In genomic region chr10:75236178-75236825, GRCh38 we compare ENCODE assay signal across 9 cellular contexts. TPM values are rescaled to one million over a fixed set of nuclear protein-coding genes. Genes with fewer than 3 reads are reported as not detected.
A peak's percentile ranks its signal among the peaks of the same experiment; 100 is the strongest.
DNase-seq lines count a peak whose midpoint lies in the region; ATAC-seq, FAIRE-seq and TF ChIP-seq lines count a peak whose summit lies in the region.
"Had no signal": no experiment of that assay in that cellular context is flagged by ENCODE, and none has a peak within 500 bp of the region (broad histone marks: within the 10 kb centered on the region; RNA-seq: fewer than 3 reads in every experiment).

No MANE protein-coding gene starts in this region.

- H3K27ac Mint-ChIP-seq in CD4-positive, alpha-beta memory T cell: peak overlapping the region; percentile 76 to 99 (median 91)

- peak overlapping the region in 1 of 2 donors; percentile 68 for H3K4me3 ChIP-seq in CD4-positive, alpha-beta memory T cell (ENCODE audit: low read length in 2 of 2)
- H3K4me3 ChIP-seq in K562 (0 out of 2 replicates have a peak overlapping the region, but pooled peaks have one; percentile 57), neutrophil (ENCODE audit: low read depth in 1 of 2, low read length in 1 of 2) (peak overlapping the region; percentile 86 to 99), kidney (ENCODE audit: low read length in 2 of 2) (no peak overlapping the region)

- peaks cover 14% of the 10 kb centered on the region for H3K4me1 ChIP-seq in CD4-positive, alpha-beta memory T cell (ENCODE audit: insufficient read depth, low read length)
- peaks cover 18 to 42% of the 10 kb centered on the region in 2 experiments for H3K4me1 ChIP-seq in K562 (replicated peaks in 1 of 2; ENCODE audit: control insufficient read depth in 2 of 2, insufficient read depth in 2 of 2, low read length in 2 of 2)
- H3K4me1 ChIP-seq in neutrophil (ENCODE audit: control insufficient read depth in 1 of 2, insufficient read depth in 1 of 2, low read depth in 1 of 2, low read length in 1 of 2): peaks cover 22 to 24% of the 10 kb centered on the region in 2 experiments
- peaks cover 0 to 3% of the 10 kb centered on the region in 2 donors for H3K4me1 ChIP-seq in kidney (ENCODE audit: control insufficient read depth in 1 of 2, insufficient read depth in 1 of 2, low read depth in 1 of 2, low read length in 2 of 2)

- no peak for ATAC-seq in K562
- ATAC-seq in HG03280 (IDR thresholded peaks at IDR 0.05; ENCODE audit: unreplicated experiment): no peak

- H3K27me3 ChIP-seq in CD4-positive, alpha-beta memory T cell (ENCODE audit: insufficient read depth, low read length): no peaks in the 10 kb centered on the region
- no peaks in the 10 kb centered on the region for H3K27me3 ChIP-seq in K562 (ENCODE audit: control insufficient read depth in 2 of 2, insufficient read depth in 2 of 2, low read length in 2 of 2)
- no peaks in the 10 kb centered on the region for H3K27me3 ChIP-seq in neutrophil

- H3K27ac ChIP-seq in CD4-positive, alpha-beta memory T cell (ENCODE audit: low read depth, low read length): peak overlapping the region; percentile 45
- peak overlapping the region; percentile 91; the same call in 1 of the 3 replicates for H3K27ac ChIP-seq in K562 (ENCODE audit: extremely low read depth, low read depth, low read length)
- H3K27ac ChIP-seq in neutrophil: peak overlapping the region; percentile 89
- no peak overlapping the region for H3K27ac ChIP-seq in kidney (ENCODE audit: low read depth in 2 of 2, low read length in 2 of 2)

- peaks cover 6 to 17% of the 10 kb centered on the region in 2 donors for H3K36me3 Mint-ChIP-seq in CD4-positive, alpha-beta memory T cell

- no peaks in the 10 kb centered on the region for H4K20me1 ChIP-seq in K562 (replicated peaks; ENCODE audit: control insufficient read depth, insufficient read depth, low read length)

- peak overlapping the region; percentile 95 for H2AFZ ChIP-seq in K562 (ENCODE audit: low read depth, low read length)

- H3K9ac ChIP-seq in K562 (ENCODE audit: insufficient read depth in 1 of 2, low read depth in 2 of 2, low read length in 2 of 2): peak overlapping the region; percentile 40 to 57; a peak in 3 of 4 replicates
- H3K9ac ChIP-seq in kidney (ENCODE audit: low read length in 2 of 2): peak overlapping the region in 1 of 2 donors; percentile 73

- 30% methylated on average over 11 of the region's 12 CpGs for WGBS in K562 (ENCODE audit: insufficient coverage, low coverage, missing lambda C conversion rate)

- peaks cover 37% of the 10 kb centered on the region for H3K79me2 ChIP-seq in K562 (ENCODE audit: control insufficient read depth, insufficient read depth, low read length)

- TF ChIP-seq CTCF in K562 (IDR thresholded peaks at IDR 0.05 in 2 of 3, conservative IDR thresholded peaks at IDR 0.05 in 1 of 3; ENCODE audit: insufficient read depth in 2 of 3, low read depth in 1 of 3, low read length in 3 of 3): no peak; a peak in 1 of 6 replicates
- no peak for TF ChIP-seq CTCF in neutrophil (IDR thresholded peaks at IDR 0.05)
- no peak for TF ChIP-seq CTCF in kidney (IDR thresholded peaks at IDR 0.05; ENCODE audit: borderline replicate concordance, extremely low read depth, insufficient read depth)

- CTCF ChIA-PET in CD4-positive, alpha-beta memory T cell (lab: Charles Lee; ENCODE audit: partially characterized antibody): interaction anchor here (0.6 to 17.8 kb wide), 33 partner anchors 9 to 1208 kb away, joined by 3 to 399 read pairs (median 6); partner anchors contain the start of genes SAMD8 and VDAC2
- CTCF ChIA-PET in K562 (lab: Yijun Ruan, JAX; ENCODE audit: low intra/inter-chr PET ratio): interaction anchor here (0.6 to 4.2 kb wide), 21 partner anchors 44 to 1707 kb away, joined by 3 to 53 read pairs (median 4); a partner anchor contains a TSS

- peak overlapping the region; percentile 63 to 87 (median 80) for H3K4me3 Mint-ChIP-seq in CD4-positive, alpha-beta memory T cell

- no peak for TF ChIP-seq EP300 in Ishikawa (IDR thresholded peaks at IDR 0.05; ENCODE audit: borderline replicate concordance)
- no peak for TF ChIP-seq EP300 in K562 (IDR thresholded peaks at IDR 0.05; ENCODE audit: low read length)

- TF ChIP-seq RAD21 in Ishikawa (IDR thresholded peaks at IDR 0.05; ENCODE audit: low read depth) (no peak), K562 (CRISPR knock-in tag; conservative IDR thresholded peaks at IDR 0.05 in 1 of 2, IDR thresholded peaks at IDR 0.05 in 1 of 2) (no peak)

- TF ChIP-seq POLR2A in K562 (conservative IDR thresholded peaks at IDR 0.05): no peak

- H3K9me1 ChIP-seq in K562 (ENCODE audit: control insufficient read depth, insufficient read depth, low read length): no peaks in the 10 kb centered on the region

- intact Hi-C loops in CD4-positive, alpha-beta memory T cell (cut with micrococcal nuclease): loop anchor here (1.0 to 10.0 kb wide), 7 partner anchors 48 to 1452 kb away; partner anchors contain the start of genes CHCHD1 and ZSWIM8
- intact Hi-C loops in K562 (cut with micrococcal nuclease): loop anchor here (5.0 to 10.0 kb wide), 4 partner anchors 214 to 994 kb away; partner anchors contain the start of gene KAT6B
- intact Hi-C loops in kidney (cut with DNase I): no loop called here

- BruUV-seq in K562 (replicated peaks; lab: Mats Ljungman, UMichigan): no TSS peak

- no peak for DNase-seq in CD4-positive, alpha-beta memory T cell
- DNase-seq in K562 (ENCODE audit: extremely low read depth in 1 of 4, low spot score in 3 of 4): no peak
- DNase-seq in NCI-H2029 treated with DMSO at 0.1 percent for 48 hours (lab: John Stamatoyannopoulos, UW): no peak
- DNase-seq in kidney: no peak
- DNase-seq in kidney glomerular epithelial cell (lab: John Stamatoyannopoulos, UW): no peak

- peak overlapping the region; percentile 86 for H3K4me2 ChIP-seq in K562 (ENCODE audit: insufficient read depth, low read length)

- in situ Hi-C loops in K562 (cut with MboI): loop anchor here (10.0 kb wide), 1 partner anchor 992 kb away; no protein-coding TSS in a partner anchor

- H3K9me3 Mint-ChIP-seq in CD4-positive, alpha-beta memory T cell: no peaks in the 10 kb centered on the region

- FAIRE-seq in K562 (lab: Jason Lieb, UNC) (no peak), kidney (lab: Jason Lieb, UNC) (no peak)
- FAIRE-seq: islet of Langerhans had no signal

- H3K27me3 Mint-ChIP-seq in CD4-positive, alpha-beta memory T cell: no peaks in the 10 kb centered on the region

- peaks cover 3 to 32% (median 15%) of the 10 kb centered on the region in 4 donors for H3K4me1 Mint-ChIP-seq in CD4-positive, alpha-beta memory T cell

- H3K9me3 ChIP-seq in CD4-positive, alpha-beta memory T cell (ENCODE audit: control insufficient read depth in 1 of 2, low read length in 2 of 2): no peaks in the 10 kb centered on the region
- H3K9me3 ChIP-seq in K562 (replicated peaks; ENCODE audit: control insufficient read depth, insufficient read depth, low read depth, low read length) (no peaks in the 10 kb centered on the region), neutrophil (no peaks in the 10 kb centered on the region), kidney (ENCODE audit: control insufficient read depth in 1 of 2, low read length in 2 of 2) (no peaks in the 10 kb centered on the region)

- POLR2A ChIA-PET in CD4-positive, alpha-beta memory T cell (lab: Charles Lee; ENCODE audit: partially characterized antibody): interaction anchor here (2.0 to 15.2 kb wide), 4 partner anchors 9 to 126 kb away, joined by 8 to 284 read pairs (median 22); partner anchors contain the start of genes SAMD8 and VDAC2
- POLR2A ChIA-PET in K562 (lab: Yijun Ruan, JAX): interaction anchor here (0.5 to 2.0 kb wide), 3 partner anchors 9 to 394 kb away, joined by 3 to 14 read pairs (median 5); no protein-coding TSS in a partner anchor

- H3K36me3 ChIP-seq in CD4-positive, alpha-beta memory T cell (ENCODE audit: insufficient read depth, low read length): peaks cover 11% of the 10 kb centered on the region
- H3K36me3 ChIP-seq in K562 (ENCODE audit: control insufficient read depth, insufficient read depth, low read length): peaks cover 25% of the 10 kb centered on the region
- peaks cover 11% of the 10 kb centered on the region for H3K36me3 ChIP-seq in neutrophil
- peaks cover 13 to 15% of the 10 kb centered on the region in 2 donors for H3K36me3 ChIP-seq in kidney (ENCODE audit: control insufficient read depth in 1 of 2, insufficient read depth in 2 of 2, low read length in 2 of 2)

RNA-seq across cellular contexts. Expression of gene COMTD1, which starts 0.5 kb away (rescaled TPM):
- total RNA-seq in CD4-positive, alpha-beta memory T cell: 10 to 100 TPM; 12.7 to 15.4 TPM
- polyA plus RNA-seq in CD4-positive, alpha-beta memory T cell: 10 to 100 TPM; 22.3 TPM
- 9.9 and 40.2 TPM in 2 replicates for total RNA-seq in K562 (2011; cell fraction: chromatin; rRNA removed; ENCODE audit: low replicate concordance)
- total RNA-seq in K562 (2011; cell fraction: nucleolus; rRNA removed): 75.5 and 100 TPM in 2 replicates
- 30.5 and 32.2 TPM in 2 replicates for total RNA-seq in K562 (2011; cell fraction: nucleoplasm; rRNA removed)
- total RNA-seq in K562 (2014; rRNA removed) (112 and 115 TPM in 2 replicates), K562 (2014; rRNA removed; fragmentation: Illumina TruSeq; extraction: Trizol) (3.2 and 5.0 TPM in 2 replicates), K562 (2015; rRNA removed; fragmentation: Illumina TruSeq; extraction: Trizol) (18.5 and 21.3 TPM in 2 replicates), K562 (2021) (79.9 and 82.9 TPM in 2 replicates), kidney (26.6 TPM)
- polyA plus RNA-seq in K562 (2011; rRNA removed) (13.7 and 19.5 TPM in 2 replicates), K562 (2014; fragmentation: Illumina TruSeq; extraction: Trizol) (4.0 and 11.3 TPM in 2 replicates), K562 (2014; fragmentation: Nextera tagmentation; extraction: Ambion mirVana) (1 to 10 TPM in 1 of 2 experiments, under 1 TPM in 1; 0.41 to 1.4 TPM), K562 (2014; rRNA removed) (89.4 and 98.3 TPM in 2 replicates), kidney (ENCODE audit: insufficient read depth, low read depth, low replicate concordance) (65.3 TPM)
- 22.6 and 106 TPM in 2 replicates for polyA plus RNA-seq in K562 (2011; cell fraction: cytosol; rRNA removed)
- 73.7 and 157 TPM in 2 replicates for polyA plus RNA-seq in K562 (2011; cell fraction: nucleus; rRNA removed)
- polyA plus RNA-seq in K562 (2012): 39.2 and 59.3 TPM in 2 replicates
- 1.0 and 2.8 TPM in 2 replicates for polyA minus RNA-seq in K562 (2011; rRNA and poly(A)+ RNA removed)
- 9.5 and 13.7 TPM in 2 replicates for polyA minus RNA-seq in K562 (2011; cell fraction: cytosol; rRNA and poly(A)+ RNA removed)
- 17.2 and 17.6 TPM in 2 replicates for polyA minus RNA-seq in K562 (2011; cell fraction: nucleus; rRNA and poly(A)+ RNA removed)

RNA-seq across cellular contexts. Expression of gene VDAC2, which starts 25.7 kb away (rescaled TPM):
- 10 to 100 TPM; 76.9 to 79.0 TPM for total RNA-seq in CD4-positive, alpha-beta memory T cell
- polyA plus RNA-seq in CD4-positive, alpha-beta memory T cell: 100 to 1,000 TPM; 149 to 192 TPM
- 126 and 193 TPM in 2 replicates for total RNA-seq in K562 (2011; cell fraction: chromatin; rRNA removed; ENCODE audit: low replicate concordance)
- total RNA-seq in K562 (2011; cell fraction: nucleolus; rRNA removed): 95.3 and 108 TPM in 2 replicates
- total RNA-seq in K562 (2011; cell fraction: nucleoplasm; rRNA removed): 134 and 160 TPM in 2 replicates
- total RNA-seq in K562 (2014; rRNA removed) (188 and 201 TPM in 2 replicates), K562 (2014; rRNA removed; fragmentation: Illumina TruSeq; extraction: Trizol) (450 and 500 TPM in 2 replicates), K562 (2015; rRNA removed; fragmentation: Illumina TruSeq; extraction: Trizol) (331 and 336 TPM in 2 replicates), K562 (2021) (398 and 422 TPM in 2 replicates), kidney (128 TPM)
- polyA plus RNA-seq in K562 (2011; rRNA removed) (139 and 166 TPM in 2 replicates), K562 (2014; fragmentation: Illumina TruSeq; extraction: Trizol) (379 and 424 TPM in 2 replicates), K562 (2014; fragmentation: Nextera tagmentation; extraction: Ambion mirVana) (100 to 1,000 TPM; 208 to 250 TPM), K562 (2014; rRNA removed) (198 and 219 TPM in 2 replicates), kidney (ENCODE audit: insufficient read depth, low read depth, low replicate concordance) (211 TPM)
- polyA plus RNA-seq in K562 (2011; cell fraction: cytosol; rRNA removed): 67.4 and 154 TPM in 2 replicates
- polyA plus RNA-seq in K562 (2011; cell fraction: nucleus; rRNA removed): 117 and 202 TPM in 2 replicates
- polyA plus RNA-seq in K562 (2012): 354 and 375 TPM in 2 replicates
- 177 and 198 TPM in 2 replicates for polyA minus RNA-seq in K562 (2011; rRNA and poly(A)+ RNA removed)
- polyA minus RNA-seq in K562 (2011; cell fraction: cytosol; rRNA and poly(A)+ RNA removed): 116 and 122 TPM in 2 replicates
- polyA minus RNA-seq in K562 (2011; cell fraction: nucleus; rRNA and poly(A)+ RNA removed): 47.5 and 87.7 TPM in 2 replicates

Comparison
In these comparisons a context has a peak if more than half of its experiments do, and no peak if none do; other contexts are left out.
1. H3K27ac ChIP-seq: peak in CD4-positive, alpha-beta memory T cell (single experiment), K562 (single experiment) and neutrophil (single experiment); none in kidney (0 of 2).
2. H3K4me3 ChIP-seq: peak in K562 (single experiment) and neutrophil (2 of 2); none in kidney (0 of 2).